Comparison of ENCODE assay signal across 1 cellular context in the genomic region with DNA sequence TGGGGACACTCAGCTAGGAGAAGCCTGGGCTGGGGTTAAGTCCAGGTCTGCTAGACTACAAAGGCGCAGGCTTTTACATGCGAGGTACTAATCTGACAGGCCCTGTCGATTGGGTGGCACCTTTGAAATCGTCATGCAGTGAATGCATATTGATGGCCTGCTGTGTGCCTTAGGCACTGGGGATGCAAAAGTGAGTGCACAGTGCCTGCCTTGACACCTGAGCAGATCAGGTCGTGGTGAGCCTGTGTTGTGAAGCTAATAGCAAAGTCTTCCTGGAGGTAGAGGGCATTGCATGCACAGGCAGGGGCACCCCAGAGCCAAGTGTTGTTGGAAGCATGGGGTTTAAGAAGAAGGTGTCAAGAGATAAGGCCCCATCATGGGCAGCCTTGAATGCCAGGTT.
TF ChIP-seq lines count a peak whose summit lies in the region.

No MANE protein-coding gene starts in this region.

TF ChIP-seq in IMR-90, 13 proteins besides CTCF, POLR2A, EP300 and RAD21:
- TF ChIP-seq, protein P1, sequence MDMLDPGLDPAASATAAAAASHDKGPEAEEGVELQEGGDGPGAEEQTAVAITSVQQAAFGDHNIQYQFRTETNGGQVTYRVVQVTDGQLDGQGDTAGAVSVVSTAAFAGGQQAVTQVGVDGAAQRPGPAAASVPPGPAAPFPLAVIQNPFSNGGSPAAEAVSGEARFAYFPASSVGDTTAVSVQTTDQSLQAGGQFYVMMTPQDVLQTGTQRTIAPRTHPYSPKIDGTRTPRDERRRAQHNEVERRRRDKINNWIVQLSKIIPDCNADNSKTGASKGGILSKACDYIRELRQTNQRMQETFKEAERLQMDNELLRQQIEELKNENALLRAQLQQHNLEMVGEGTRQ (IDR thresholded peaks at IDR 0.05; ENCODE audit: low read depth, low read length): no peak
- no peak for TF ChIP-seq BHLHE40 (IDR thresholded peaks at IDR 0.05; ENCODE audit: low read depth, low read length)
- TF ChIP-seq ELK1 (IDR thresholded peaks at IDR 0.05; ENCODE audit: borderline replicate concordance, low read depth, low read length): no peak
- no peak for TF ChIP-seq CEBPB (IDR thresholded peaks at IDR 0.05; ENCODE audit: low read depth, low read length)
- no peak for TF ChIP-seq MAFK (IDR thresholded peaks at IDR 0.05; ENCODE audit: low read depth, low read length)
- no peak for TF ChIP-seq MAZ (IDR thresholded peaks at IDR 0.05; ENCODE audit: borderline replicate concordance, low read depth, low read length)
